In genomic region chr5:78361226-78361993, GRCh38 we compare ENCODE assay signal across 8 cellular contexts. TPM values are rescaled to one million over a fixed set of nuclear protein-coding genes. Genes with fewer than 3 reads are reported as not detected.
DNase-seq lines count a peak whose midpoint lies in the region; ATAC-seq and TF ChIP-seq lines count a peak whose summit lies in the region.

No MANE protein-coding gene starts in this region.

- peaks cover 20% of the 10 kb centered on the region for H4K20me1 ChIP-seq in Loucy (ENCODE audit: insufficient read depth, low read length, poor library complexity, severe bottlenecking)

- CTCF ChIA-PET in activated CD4-positive, alpha-beta T cell treated with anti-CD3 and anti-CD28 coated beads, Interleukin-2, amount 10 ng/mL, durations not matched to agents 7 days and 5 days (lab: Charles Lee) = interaction anchor here (0.7 to 2.1 kb wide), 8 partner anchors 10 to 973 kb away, joined by 3 to 17 read pairs (median 4); partner anchors contain the start of gene AP3B1

- DNase-seq in activated CD4-positive, alpha-beta T cell treated with anti-CD3 and anti-CD28 coated beads, Interleukin-2, amount 10 ng/mL, durations not matched to agents 7 days and 5 days = no peak
- no peak for DNase-seq in activated CD4-positive, alpha-beta T cell treated with anti-CD3 and anti-CD28 coated beads for 1 hour
- DNase-seq in SHP77 treated with DMSO at 0.1 percent for 48 hours (lab: John Stamatoyannopoulos, UW) (peak; percentile 53), substantia nigra (lab: John Stamatoyannopoulos, UW) (peak in 13 of 49 donors; percentile 12 to 63 (median 34))

- H3K79me2 ChIP-seq in Loucy (ENCODE audit: insufficient read depth, low read length) = peaks cover 72% of the 10 kb centered on the region

- H3K9me3 ChIP-seq in Loucy (ENCODE audit: insufficient read depth, low read depth, low read length) = no peaks in the 10 kb centered on the region
- no peaks in the 10 kb centered on the region for H3K9me3 ChIP-seq in liver (ENCODE audit: control insufficient read depth in 4 of 4, low read length in 3 of 4)

- H3K9ac ChIP-seq in Loucy (ENCODE audit: low read depth, low read length, poor library complexity, severe bottlenecking) (peak overlapping the region; percentile 93), liver (ENCODE audit: low read depth in 1 of 2, low read length in 2 of 2) (peak overlapping the region; percentile 52 to 80)

- H3K27me3 ChIP-seq in Loucy (ENCODE audit: insufficient read depth, low read length, poor library complexity, severe bottlenecking) = peaks cover 3% of the 10 kb centered on the region
- H3K27me3 ChIP-seq in liver (ENCODE audit: control insufficient read depth in 4 of 4, insufficient read depth in 4 of 4, low read length in 3 of 4) = no peaks in the 10 kb centered on the region

- peak; percentile 28 to 33 for TF ChIP-seq RAD21 in liver (IDR thresholded peaks at IDR 0.05)

- ATAC-seq in HG03342 (IDR thresholded peaks at IDR 0.05; ENCODE audit: unreplicated experiment) = no peak

- POLR2A ChIA-PET in activated CD4-positive, alpha-beta T cell treated with anti-CD3 and anti-CD28 coated beads, Interleukin-2, amount 10 ng/mL, durations not matched to agents 7 days and 5 days (lab: Charles Lee) = interaction anchor here (0.5 to 1.9 kb wide), 2 partner anchors 67 to 624 kb away, joined by 6 to 20 read pairs; partner anchors contain the start of gene AP3B1

- peak overlapping the region; percentile 99 for H3K27ac Mint-ChIP-seq in activated CD4-positive, alpha-beta T cell treated with anti-CD3 and anti-CD28 coated beads, Interleukin-2, amount 10 ng/mL, durations not matched to agents 7 days and 5 days
- H3K27ac Mint-ChIP-seq in dendritic cell treated with granulocyte-macrophage colony-stimulating factor and Interleukin-4, amounts not matched to agents 40 ng/mL and 50 ng/mL, for 4 days = peak overlapping the region; percentile 97

- H3K4me1 ChIP-seq in Loucy (ENCODE audit: insufficient read depth, low read length, poor library complexity, severe bottlenecking) (peaks cover 29% of the 10 kb centered on the region), liver (ENCODE audit: control insufficient read depth in 4 of 4, insufficient read depth in 4 of 4, low read length in 3 of 4) (peaks cover 5 to 14% (median 7%) of the 10 kb centered on the region in 4 donors)

- H3K27ac ChIP-seq in liver (ENCODE audit: low read depth in 1 of 2, low read length in 2 of 2) (peak overlapping the region; percentile 90 to 92), substantia nigra (ENCODE audit: low read depth, low read length, poor library complexity, severe bottlenecking) (peak overlapping the region; percentile 84)

- WGBS in liver = 3% methylated on average over 15 of the region's 15 CpGs

- H3K27me3 Mint-ChIP-seq in activated CD4-positive, alpha-beta T cell treated with anti-CD3 and anti-CD28 coated beads, Interleukin-2, amount 10 ng/mL, durations not matched to agents 7 days and 5 days = no peaks in the 10 kb centered on the region
- no peaks in the 10 kb centered on the region for H3K27me3 Mint-ChIP-seq in dendritic cell treated with granulocyte-macrophage colony-stimulating factor and Interleukin-4, amounts not matched to agents 40 ng/mL and 50 ng/mL, for 4 days

- H2AFZ ChIP-seq in Loucy (ENCODE audit: low read length) = peak overlapping the region; percentile 96

- peaks cover 18% of the 10 kb centered on the region for H3K36me3 Mint-ChIP-seq in activated CD4-positive, alpha-beta T cell treated with anti-CD3 and anti-CD28 coated beads, Interleukin-2, amount 10 ng/mL, durations not matched to agents 7 days and 5 days (ENCODE audit: low read depth)
- peaks cover 20% of the 10 kb centered on the region for H3K36me3 Mint-ChIP-seq in dendritic cell treated with granulocyte-macrophage colony-stimulating factor and Interleukin-4, amounts not matched to agents 40 ng/mL and 50 ng/mL, for 4 days (ENCODE audit: low read depth)

- H3K36me3 ChIP-seq in Loucy (ENCODE audit: insufficient read depth, low read length) = no peaks in the 10 kb centered on the region
- no peaks in the 10 kb centered on the region for H3K36me3 ChIP-seq in liver (ENCODE audit: control insufficient read depth in 4 of 4, insufficient read depth in 3 of 4, low read depth in 1 of 4, low read length in 3 of 4)

- TF ChIP-seq CTCF in Loucy (conservative IDR thresholded peaks at IDR 0.05; ENCODE audit: low read length) (peak; percentile 40), liver (IDR thresholded peaks at IDR 0.05; ENCODE audit: low read depth, low read length, missing input control) (peak; percentile 23)

- H3K9me3 Mint-ChIP-seq in activated CD4-positive, alpha-beta T cell treated with anti-CD3 and anti-CD28 coated beads, Interleukin-2, amount 10 ng/mL, durations not matched to agents 7 days and 5 days = no peaks in the 10 kb centered on the region
- H3K9me3 Mint-ChIP-seq in dendritic cell treated with granulocyte-macrophage colony-stimulating factor and Interleukin-4, amounts not matched to agents 40 ng/mL and 50 ng/mL, for 4 days = no peaks in the 10 kb centered on the region

- H3K4me1 Mint-ChIP-seq in activated CD4-positive, alpha-beta T cell treated with anti-CD3 and anti-CD28 coated beads, Interleukin-2, amount 10 ng/mL, durations not matched to agents 7 days and 5 days = peaks cover 32% of the 10 kb centered on the region
- peaks cover 31% of the 10 kb centered on the region for H3K4me1 Mint-ChIP-seq in dendritic cell treated with granulocyte-macrophage colony-stimulating factor and Interleukin-4, amounts not matched to agents 40 ng/mL and 50 ng/mL, for 4 days (ENCODE audit: low read depth)

- H3K4me3 ChIP-seq in Loucy (ENCODE audit: low read length, poor library complexity, severe bottlenecking) = peak overlapping the region; percentile 92
- peak overlapping the region; percentile 85 to 90 (median 89) for H3K4me3 ChIP-seq in liver (ENCODE audit: low read depth in 1 of 3, low read length in 3 of 3)

- no peaks in the 10 kb centered on the region for H3F3A ChIP-seq in Loucy (ENCODE audit: low read depth)

- no peaks in the 10 kb centered on the region for H3K9me2 ChIP-seq in Loucy (replicated peaks; ENCODE audit: low read depth, low read length)

- intact Hi-C loops in dendritic cell treated with granulocyte-macrophage colony-stimulating factor and Interleukin-4, amounts not matched to agents 40 ng/mL and 50 ng/mL, for 4 days (cut with micrococcal nuclease) = loop anchor here (5.0 kb wide), 2 partner anchors 139 to 166 kb away; no protein-coding TSS in a partner anchor

- peak overlapping the region; percentile 97 for H3K4me3 Mint-ChIP-seq in activated CD4-positive, alpha-beta T cell treated with anti-CD3 and anti-CD28 coated beads, Interleukin-2, amount 10 ng/mL, durations not matched to agents 7 days and 5 days
- peak overlapping the region; percentile 93 for H3K4me3 Mint-ChIP-seq in dendritic cell treated with granulocyte-macrophage colony-stimulating factor and Interleukin-4, amounts not matched to agents 40 ng/mL and 50 ng/mL, for 4 days

- H3K4me2 ChIP-seq in Loucy (ENCODE audit: low read depth, low read length, poor library complexity, severe bottlenecking) = peak overlapping the region; percentile 98

TF ChIP-seq in liver, 16 proteins besides CTCF, POLR2A, EP300 and RAD21 (continues in another document):
- no peak for TF ChIP-seq GABPA (IDR thresholded peaks at IDR 0.05 in 1 of 2, conservative IDR thresholded peaks at IDR 0.05 in 1 of 2)
- TF ChIP-seq JUND (IDR thresholded peaks at IDR 0.05) = peak in 1 of 2 donors; percentile 35
- TF ChIP-seq TAF1 (conservative IDR thresholded peaks at IDR 0.05) = no peak
- TF ChIP-seq FOXA1 (IDR thresholded peaks at IDR 0.05) = no peak
- TF ChIP-seq EGR1 (IDR thresholded peaks at IDR 0.05; ENCODE audit: low read depth in 2 of 2) = no peak
- TF ChIP-seq ATF3 (IDR thresholded peaks at IDR 0.05) = no peak
- peak; percentile 61 for TF ChIP-seq MAX (IDR thresholded peaks at IDR 0.05)
- peak; percentile 38 to 72 for TF ChIP-seq RXRA (IDR thresholded peaks at IDR 0.05)
- TF ChIP-seq FOXA2 (IDR thresholded peaks at IDR 0.05) = peak; percentile 11
- TF ChIP-seq HNF4A (conservative IDR thresholded peaks at IDR 0.05) = peak in 1 of 2 donors; percentile 29
- TF ChIP-seq NR2F2 (IDR thresholded peaks at IDR 0.05) = peak; percentile 63
- TF ChIP-seq YY1 (IDR thresholded peaks at IDR 0.05) = peak; percentile 50
- peak; percentile 31 for TF ChIP-seq REST (IDR thresholded peaks at IDR 0.05)
- TF ChIP-seq SP1 (IDR thresholded peaks at IDR 0.05) = peak; percentile 26

RNA-seq across cellular contexts. Expression of gene SCAMP1, which starts 1.0 kb away (rescaled TPM):
- 10 to 100 TPM; 17.4 to 19.3 TPM for total RNA-seq in activated CD4-positive, alpha-beta T cell treated with anti-CD3 and anti-CD28 coated beads, Interleukin-2, amount 10 ng/mL, durations not matched to agents 7 days and 5 days
- total RNA-seq in liver = 10 to 100 TPM; 11.5 to 15.0 TPM
- 1 to 10 TPM; 5.9 to 6.5 TPM for polyA plus RNA-seq in liver
